ENCODE assay signal across 10 cellular contexts in the genomic region with DNA sequence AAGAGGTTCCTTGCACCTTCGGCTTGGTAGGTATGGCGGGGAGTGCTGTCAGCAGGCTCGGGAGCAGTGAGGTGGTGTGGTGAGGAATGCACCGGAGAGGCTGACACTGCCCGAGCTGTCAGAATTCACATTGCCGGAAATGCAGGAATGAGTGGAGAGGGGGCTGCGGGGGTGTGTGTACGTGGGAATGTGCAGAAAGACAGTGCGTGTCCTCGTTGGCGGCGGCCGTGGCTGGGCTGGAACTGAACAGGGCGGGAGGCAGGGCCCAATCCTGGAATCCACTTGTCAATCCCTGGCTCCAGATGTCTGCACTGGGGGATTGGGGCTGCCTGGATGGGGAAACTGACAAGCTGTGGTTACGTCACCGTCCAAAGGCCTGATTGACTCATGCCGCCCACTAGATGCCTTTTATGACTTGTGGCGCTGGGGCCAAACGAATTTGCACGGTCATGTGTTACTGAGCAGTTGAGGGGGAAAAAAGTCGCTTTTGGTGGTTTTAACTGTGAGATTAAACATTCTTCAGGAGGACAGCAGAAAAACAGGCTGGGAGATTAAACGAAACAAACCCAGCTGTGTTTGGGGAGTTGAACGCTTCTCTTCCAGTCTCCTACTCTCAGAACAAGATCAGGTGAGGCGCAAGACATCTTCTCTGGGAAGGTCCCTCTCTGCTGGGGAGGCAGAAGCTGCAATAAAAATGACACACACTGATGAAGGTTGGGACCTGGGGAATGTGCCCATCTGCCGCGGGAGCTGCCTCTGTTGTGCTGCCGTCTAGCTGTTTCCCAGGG.
A peak's percentile ranks its signal among the peaks of the same experiment; 100 is the strongest.
DNase-seq lines count a peak whose midpoint lies in the region; ATAC-seq and TF ChIP-seq lines count a peak whose summit lies in the region.
"Had no signal": no experiment of that assay in that cellular context is flagged by ENCODE, and none has a peak within 500 bp of the region (broad histone marks: within the 10 kb centered on the region; RNA-seq: fewer than 3 reads in every experiment).

No MANE protein-coding gene starts in this region.

- H3K4me3 ChIP-seq in SJSA1 (no peak overlapping the region), heart left ventricle (no peak overlapping the region), retinal pigment epithelial cell (ENCODE audit: low read length) (no peak overlapping the region)

- peaks cover 9% of the 10 kb centered on the region for H3K9me3 Mint-ChIP-seq in glutamatergic neuron (ENCODE audit: unreplicated experiment)
- H3K9me3 Mint-ChIP-seq in activated T-cell treated with anti-CD3 and anti-CD28 coated beads, Interleukin-2, amount 50 U/mL, for 4 hours, result no peaks in the 10 kb centered on the region

- no peak overlapping the region for H3K4me3 Mint-ChIP-seq in glutamatergic neuron (ENCODE audit: unreplicated experiment)
- H3K4me3 Mint-ChIP-seq in activated T-cell treated with anti-CD3 and anti-CD28 coated beads, Interleukin-2, amount 50 U/mL, for 4 hours, result no peak overlapping the region

- peaks cover 22% of the 10 kb centered on the region for H3K4me1 ChIP-seq in SJSA1 (replicated peaks)
- H3K4me1 ChIP-seq in heart left ventricle, result peaks cover 0 to 38% (median 21%) of the 10 kb centered on the region in 12 donors

- peak; percentile 93 for DNase-seq in ELR (ENCODE audit: low read depth)
- peak; percentile 86 to 88 for DNase-seq in SJSA1 (ENCODE audit: low read depth in 1 of 2, low spot score in 2 of 2)
- DNase-seq in heart left ventricle, result peak in 4 of 5 donors; percentile 43 to 68 (median 59)
- peak; percentile 97 for DNase-seq in retinal pigment epithelial cell (ENCODE audit: low read depth)
- DNase-seq in NCI-H2227 treated with DMSO at 0.1 percent for 48 hours (lab: John Stamatoyannopoulos, UW), result no peak
- DNase-seq in glutamatergic neuron, result no peak
- no peak for DNase-seq in activated T-cell treated with anti-CD3 and anti-CD28 coated beads, Interleukin-2, amount 50 U/mL, for 4 hours
- no peak for DNase-seq in activated CD4-positive, CD25-positive, alpha-beta regulatory T cell (lab: John Stamatoyannopoulos, UW)
- DNase-seq: activated CD8-positive, alpha-beta memory T cell treated with anti-CD3 and anti-CD28 coated beads, Interleukin-2, amount 50 U/mL, for 4 hours had no signal

- H3K27me3 Mint-ChIP-seq in glutamatergic neuron (ENCODE audit: unreplicated experiment), result peaks cover under 1% of the 10 kb centered on the region
- H3K27me3 Mint-ChIP-seq in activated T-cell treated with anti-CD3 and anti-CD28 coated beads, Interleukin-2, amount 50 U/mL, for 4 hours (ENCODE audit: low read depth), result peaks cover 3% of the 10 kb centered on the region

- no peaks in the 10 kb centered on the region for H3K27me3 ChIP-seq in SJSA1 (replicated peaks)
- H3K27me3 ChIP-seq in heart left ventricle, result no peaks in the 10 kb centered on the region

- H3K36me3 Mint-ChIP-seq in glutamatergic neuron (ENCODE audit: unreplicated experiment), result no peaks in the 10 kb centered on the region
- no peaks in the 10 kb centered on the region for H3K36me3 Mint-ChIP-seq in activated T-cell treated with anti-CD3 and anti-CD28 coated beads, Interleukin-2, amount 50 U/mL, for 4 hours (ENCODE audit: insufficient read depth)

- no peak for TF ChIP-seq CTCF in heart left ventricle (IDR thresholded peaks at IDR 0.05)
- TF ChIP-seq CTCF in retinal pigment epithelial cell (conservative IDR thresholded peaks at IDR 0.05; ENCODE audit: low read depth, low read length), result no peak
- no peak for TF ChIP-seq CTCF in glutamatergic neuron (IDR thresholded peaks at IDR 0.05; ENCODE audit: partially characterized antibody, unreplicated experiment)

- no peak for TF ChIP-seq POLR2A in heart left ventricle (IDR thresholded peaks at IDR 0.05)

- WGBS in heart left ventricle, 4 donors, result 75 to 87% (median 82%) methylated on average over 27 of the region's 27 CpGs

- peak overlapping the region; percentile 71 for H3K27ac ChIP-seq in SJSA1
- H3K27ac ChIP-seq in heart left ventricle, result no peak overlapping the region
- H3K27ac ChIP-seq: epithelial cell of prostate had no signal

- ATAC-seq in heart left ventricle, result peak in 3 of 4 donors; percentile 24 to 68 (median 33)
- ATAC-seq in activated T-cell treated with anti-CD3 and anti-CD28 coated beads, Interleukin-2, amount 50 U/mL, for 4 hours, result no peak

- H3K36me3 ChIP-seq in SJSA1 (no peaks in the 10 kb centered on the region), heart left ventricle (no peaks in the 10 kb centered on the region)

- peaks cover 18% of the 10 kb centered on the region for H3K4me1 Mint-ChIP-seq in glutamatergic neuron (ENCODE audit: low read depth, unreplicated experiment)
- H3K4me1 Mint-ChIP-seq in activated T-cell treated with anti-CD3 and anti-CD28 coated beads, Interleukin-2, amount 50 U/mL, for 4 hours (ENCODE audit: low read depth), result no peaks in the 10 kb centered on the region

- H3K27ac Mint-ChIP-seq in glutamatergic neuron (ENCODE audit: unreplicated experiment), result no peak overlapping the region

- intact Hi-C loops in heart left ventricle (cut with DNase I), result loop anchor here in 1 of 10 donors (5.0 kb wide), 1 partner anchor 44 kb away; no protein-coding TSS in a partner anchor

- H3K9me3 ChIP-seq in SJSA1 (replicated peaks) (no peaks in the 10 kb centered on the region), heart left ventricle (no peaks in the 10 kb centered on the region)

Comparison
In these comparisons a context has a peak if more than half of its experiments do, and no peak if none do; other contexts are left out.
1. DNase-seq: peak in ELR (single experiment), SJSA1 (2 of 2), heart left ventricle (4 of 5) and retinal pigment epithelial cell (single experiment); none in NCI-H2227 treated with DMSO at 0.1 percent for 48 hours (single experiment), glutamatergic neuron (single experiment), activated T-cell treated with anti-CD3 and anti-CD28 coated beads, Interleukin-2, amount 50 U/mL, for 4 hours (single experiment) and activated CD4-positive, CD25-positive, alpha-beta regulatory T cell (0 of 4).
2. ATAC-seq: peak in heart left ventricle (3 of 4); none in activated T-cell treated with anti-CD3 and anti-CD28 coated beads, Interleukin-2, amount 50 U/mL, for 4 hours (0 of 2).